ENCODE assay signal across 1 cellular context in the genomic region with DNA sequence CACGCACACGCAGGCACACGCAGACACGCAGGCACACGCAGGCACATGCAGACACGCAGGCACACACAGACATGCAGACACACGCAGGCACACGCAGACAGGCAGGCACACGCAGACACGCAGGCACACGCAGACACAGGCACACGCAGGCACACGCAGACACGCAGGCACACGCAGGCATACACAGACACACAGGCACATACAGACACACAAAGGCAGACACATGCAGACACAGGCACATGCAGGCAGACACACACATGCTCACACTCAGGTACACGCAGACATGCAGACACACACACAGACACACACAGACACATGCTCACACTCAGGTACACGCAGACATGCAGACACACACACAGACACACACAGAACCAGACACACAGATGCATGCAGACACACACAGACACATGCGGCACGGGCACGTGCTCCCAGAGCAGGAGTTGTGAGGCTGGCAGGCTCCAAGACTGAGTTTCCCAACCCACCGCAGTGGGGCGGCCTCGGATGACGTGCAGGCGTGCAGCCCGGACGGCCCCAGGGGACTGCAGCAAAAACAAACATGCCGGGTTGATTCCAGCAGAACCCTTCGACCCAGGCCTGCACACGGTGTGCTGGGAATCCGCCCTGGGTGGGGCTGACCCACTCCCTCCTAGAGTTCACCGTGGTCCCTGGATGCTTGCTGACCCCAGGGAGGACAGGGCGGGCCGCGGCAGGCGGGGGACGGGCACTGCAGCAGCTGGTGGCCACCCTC.
TF ChIP-seq lines count a peak whose summit lies in the region.

No MANE protein-coding gene starts in this region.

TF ChIP-seq in HepG2, 621 proteins besides CTCF, POLR2A, EP300 and RAD21 (continued from another document):
- TF ChIP-seq PHF20 (CRISPR knock-in tag; IDR thresholded peaks at IDR 0.05) (no peak; the same call in 1 of the 2 replicates), ZNF749 (CRISPR knock-in tag; IDR thresholded peaks at IDR 0.05; ENCODE audit: borderline replicate concordance) (0 out of 2 replicates have a peak, but pooled peaks have one; percentile 34), ERF (CRISPR knock-in tag; IDR thresholded peaks at IDR 0.05) (0 out of 2 replicates have a peak, but pooled peaks have one; percentile 61), AGO2 (optimal IDR thresholded peaks at IDR 0.05; ENCODE audit: low read depth, low read length) (peak; percentile 25), PLRG1 (conservative IDR thresholded peaks at IDR 0.05) (no peak), ZNF674 (CRISPR knock-in tag; IDR thresholded peaks at IDR 0.05; ENCODE audit: low read depth) (no peak), MED13 (CRISPR knock-in tag; IDR thresholded peaks at IDR 0.05) (no peak), ZNF773 (CRISPR knock-in tag; IDR thresholded peaks at IDR 0.05; ENCODE audit: borderline replicate concordance) (0 out of 2 replicates have a peak, but pooled peaks have one; percentile 29), SCMH1 (CRISPR knock-in tag; IDR thresholded peaks at IDR 0.05; ENCODE audit: borderline replicate concordance) (no peak), GABPB1 (CRISPR knock-in tag; IDR thresholded peaks at IDR 0.05) (peak; percentile 59; the same call in 1 of the 2 replicates), TMF1 (CRISPR knock-in tag; IDR thresholded peaks at IDR 0.05; ENCODE audit: low read depth) (no peak), SETDB1 (CRISPR knock-in tag; IDR thresholded peaks at IDR 0.05; ENCODE audit: borderline replicate concordance) (no peak), BRCA1 (CRISPR knock-in tag; IDR thresholded peaks at IDR 0.05) (peak; percentile 58; the same call in 1 of the 2 replicates), ZNF841 (CRISPR knock-in tag; IDR thresholded peaks at IDR 0.05; ENCODE audit: borderline replicate concordance) (no peak), NONO (IDR thresholded peaks at IDR 0.05) (0 out of 2 replicates have a peak, but pooled peaks have one; percentile 94), NONO (CRISPR knock-in tag; conservative IDR thresholded peaks at IDR 0.05) (peak; percentile 46; the same call in 1 of the 2 replicates), POGZ (CRISPR knock-in tag; IDR thresholded peaks at IDR 0.05) (no peak), ZBTB7B (CRISPR knock-in tag; IDR thresholded peaks at IDR 0.05) (no peak; the same call in 1 of the 2 replicates), YY1 (IDR thresholded peaks at IDR 0.05; ENCODE audit: insufficient read depth, insufficient replicate concordance, low read depth, low read length) (peak; percentile 53), THAP11 (CRISPR knock-in tag; IDR thresholded peaks at IDR 0.05) (peak; percentile 47), HCFC1 (IDR thresholded peaks at IDR 0.05; ENCODE audit: low read depth, low read length) (no peak), STAG1 (CRISPR knock-in tag; IDR thresholded peaks at IDR 0.05) (peak; percentile 46), ZNF382 (CRISPR knock-in tag; IDR thresholded peaks at IDR 0.05; ENCODE audit: borderline replicate concordance) (no peak), ZNF496 (CRISPR knock-in tag; IDR thresholded peaks at IDR 0.05; ENCODE audit: insufficient replicate concordance) (no peak), ZNF337 (CRISPR knock-in tag; IDR thresholded peaks at IDR 0.05; ENCODE audit: borderline replicate concordance, low read depth) (no peak), PTBP1 (IDR thresholded peaks at IDR 0.05; ENCODE audit: low read depth, low read length, poor library complexity, severe bottlenecking) (no peak), ZNF563 (CRISPR knock-in tag; IDR thresholded peaks at IDR 0.05) (peak; percentile 73; the same call in 1 of the 2 replicates)
- TF ChIP-seq, protein P1, sequence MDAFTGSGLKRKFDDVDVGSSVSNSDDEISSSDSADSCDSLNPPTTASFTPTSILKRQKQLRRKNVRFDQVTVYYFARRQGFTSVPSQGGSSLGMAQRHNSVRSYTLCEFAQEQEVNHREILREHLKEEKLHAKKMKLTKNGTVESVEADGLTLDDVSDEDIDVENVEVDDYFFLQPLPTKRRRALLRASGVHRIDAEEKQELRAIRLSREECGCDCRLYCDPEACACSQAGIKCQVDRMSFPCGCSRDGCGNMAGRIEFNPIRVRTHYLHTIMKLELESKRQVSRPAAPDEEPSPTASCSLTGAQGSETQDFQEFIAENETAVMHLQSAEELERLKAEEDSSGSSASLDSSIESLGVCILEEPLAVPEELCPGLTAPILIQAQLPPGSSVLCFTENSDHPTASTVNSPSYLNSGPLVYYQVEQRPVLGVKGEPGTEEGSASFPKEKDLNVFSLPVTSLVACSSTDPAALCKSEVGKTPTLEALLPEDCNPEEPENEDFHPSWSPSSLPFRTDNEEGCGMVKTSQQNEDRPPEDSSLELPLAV (CRISPR knock-in tag; conservative IDR thresholded peaks at IDR 0.05; ENCODE audit: low read depth): no peak
- TF ChIP-seq, protein P2, sequence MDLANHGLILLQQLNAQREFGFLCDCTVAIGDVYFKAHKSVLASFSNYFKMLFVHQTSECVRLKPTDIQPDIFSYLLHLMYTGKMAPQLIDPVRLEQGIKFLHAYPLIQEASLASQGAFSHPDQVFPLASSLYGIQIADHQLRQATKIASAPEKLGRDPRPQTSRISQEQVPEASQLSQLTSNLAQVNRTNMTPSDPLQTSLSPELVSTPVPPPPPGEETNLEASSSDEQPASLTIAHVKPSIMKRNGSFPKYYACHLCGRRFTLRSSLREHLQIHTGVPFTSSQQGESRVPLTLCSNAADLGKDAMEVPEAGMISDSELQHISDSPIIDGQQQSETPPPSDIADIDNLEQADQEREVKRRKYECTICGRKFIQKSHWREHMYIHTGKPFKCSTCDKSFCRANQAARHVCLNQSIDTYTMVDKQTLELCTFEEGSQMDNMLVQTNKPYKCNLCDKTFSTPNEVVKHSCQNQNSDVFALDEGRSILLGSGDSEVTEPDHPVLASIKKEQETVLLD (CRISPR knock-in tag; IDR thresholded peaks at IDR 0.05; ENCODE audit: low read depth): no peak
- TF ChIP-seq, protein P3, sequence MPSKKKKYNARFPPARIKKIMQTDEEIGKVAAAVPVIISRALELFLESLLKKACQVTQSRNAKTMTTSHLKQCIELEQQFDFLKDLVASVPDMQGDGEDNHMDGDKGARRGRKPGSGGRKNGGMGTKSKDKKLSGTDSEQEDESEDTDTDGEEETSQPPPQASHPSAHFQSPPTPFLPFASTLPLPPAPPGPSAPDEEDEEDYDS (CRISPR knock-in tag; IDR thresholded peaks at IDR 0.05): peak; percentile 22; the same call in 1 of the 2 replicates
- TF ChIP-seq, protein P4, sequence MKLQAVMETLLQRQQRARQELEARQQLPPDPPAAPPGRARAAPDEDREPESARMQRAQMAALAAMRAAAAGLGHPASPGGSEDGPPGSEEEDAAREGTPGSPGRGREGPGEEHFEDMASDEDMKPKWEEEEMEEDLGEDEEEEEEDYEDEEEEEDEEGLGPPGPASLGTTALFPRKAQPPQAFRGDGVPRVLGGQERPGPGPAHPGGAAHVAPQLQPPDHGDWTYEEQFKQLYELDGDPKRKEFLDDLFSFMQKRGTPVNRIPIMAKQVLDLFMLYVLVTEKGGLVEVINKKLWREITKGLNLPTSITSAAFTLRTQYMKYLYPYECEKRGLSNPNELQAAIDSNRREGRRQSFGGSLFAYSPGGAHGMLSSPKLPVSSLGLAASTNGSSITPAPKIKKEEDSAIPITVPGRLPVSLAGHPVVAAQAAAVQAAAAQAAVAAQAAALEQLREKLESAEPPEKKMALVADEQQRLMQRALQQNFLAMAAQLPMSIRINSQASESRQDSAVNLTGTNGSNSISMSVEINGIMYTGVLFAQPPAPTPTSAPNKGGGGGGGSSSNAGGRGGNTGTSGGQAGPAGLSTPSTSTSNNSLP (IDR thresholded peaks at IDR 0.05; ENCODE audit: low read depth, low read length): no peak
- TF ChIP-seq, protein P5, sequence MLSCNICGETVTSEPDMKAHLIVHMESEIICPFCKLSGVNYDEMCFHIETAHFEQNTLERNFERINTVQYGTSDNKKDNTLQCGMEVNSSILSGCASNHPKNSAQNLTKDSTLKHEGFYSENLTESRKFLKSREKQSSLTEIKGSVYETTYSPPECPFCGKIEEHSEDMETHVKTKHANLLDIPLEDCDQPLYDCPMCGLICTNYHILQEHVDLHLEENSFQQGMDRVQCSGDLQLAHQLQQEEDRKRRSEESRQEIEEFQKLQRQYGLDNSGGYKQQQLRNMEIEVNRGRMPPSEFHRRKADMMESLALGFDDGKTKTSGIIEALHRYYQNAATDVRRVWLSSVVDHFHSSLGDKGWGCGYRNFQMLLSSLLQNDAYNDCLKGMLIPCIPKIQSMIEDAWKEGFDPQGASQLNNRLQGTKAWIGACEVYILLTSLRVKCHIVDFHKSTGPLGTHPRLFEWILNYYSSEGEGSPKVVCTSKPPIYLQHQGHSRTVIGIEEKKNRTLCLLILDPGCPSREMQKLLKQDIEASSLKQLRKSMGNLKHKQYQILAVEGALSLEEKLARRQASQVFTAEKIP (CRISPR knock-in tag; IDR thresholded peaks at IDR 0.05; ENCODE audit: borderline replicate concordance): no peak
